1 cellular context compared by ENCODE assay signal in genomic region chr2:177164584-177165052, GRCh38.
TF ChIP-seq lines count a peak whose summit lies in the region.

No MANE protein-coding gene starts in this region.

TF ChIP-seq in HepG2, 621 proteins besides CTCF, POLR2A, EP300 and RAD21 (continued from another document and continues in another):
- TF ChIP-seq, protein P1, sequence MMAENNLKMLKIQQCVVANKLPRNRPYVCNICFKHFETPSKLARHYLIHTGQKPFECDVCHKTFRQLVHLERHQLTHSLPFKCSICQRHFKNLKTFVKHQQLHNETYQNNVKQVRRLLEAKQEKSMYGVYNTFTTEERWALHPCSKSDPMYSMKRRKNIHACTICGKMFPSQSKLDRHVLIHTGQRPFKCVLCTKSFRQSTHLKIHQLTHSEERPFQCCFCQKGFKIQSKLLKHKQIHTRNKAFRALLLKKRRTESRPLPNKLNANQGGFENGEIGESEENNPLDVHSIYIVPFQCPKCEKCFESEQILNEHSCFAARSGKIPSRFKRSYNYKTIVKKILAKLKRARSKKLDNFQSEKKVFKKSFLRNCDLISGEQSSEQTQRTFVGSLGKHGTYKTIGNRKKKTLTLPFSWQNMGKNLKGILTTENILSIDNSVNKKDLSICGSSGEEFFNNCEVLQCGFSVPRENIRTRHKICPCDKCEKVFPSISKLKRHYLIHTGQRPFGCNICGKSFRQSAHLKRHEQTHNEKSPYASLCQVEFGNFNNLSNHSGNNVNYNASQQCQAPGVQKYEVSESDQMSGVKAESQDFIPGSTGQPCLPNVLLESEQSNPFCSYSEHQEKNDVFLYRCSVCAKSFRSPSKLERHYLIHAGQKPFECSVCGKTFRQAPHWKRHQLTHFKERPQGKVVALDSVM (CRISPR knock-in tag; IDR thresholded peaks at IDR 0.05): no peak
- TF ChIP-seq MIER3 (CRISPR knock-in tag; IDR thresholded peaks at IDR 0.05; ENCODE audit: borderline replicate concordance): 0 out of 2 replicates have a peak, but pooled peaks have one; percentile 55
- TF ChIP-seq, protein P2, sequence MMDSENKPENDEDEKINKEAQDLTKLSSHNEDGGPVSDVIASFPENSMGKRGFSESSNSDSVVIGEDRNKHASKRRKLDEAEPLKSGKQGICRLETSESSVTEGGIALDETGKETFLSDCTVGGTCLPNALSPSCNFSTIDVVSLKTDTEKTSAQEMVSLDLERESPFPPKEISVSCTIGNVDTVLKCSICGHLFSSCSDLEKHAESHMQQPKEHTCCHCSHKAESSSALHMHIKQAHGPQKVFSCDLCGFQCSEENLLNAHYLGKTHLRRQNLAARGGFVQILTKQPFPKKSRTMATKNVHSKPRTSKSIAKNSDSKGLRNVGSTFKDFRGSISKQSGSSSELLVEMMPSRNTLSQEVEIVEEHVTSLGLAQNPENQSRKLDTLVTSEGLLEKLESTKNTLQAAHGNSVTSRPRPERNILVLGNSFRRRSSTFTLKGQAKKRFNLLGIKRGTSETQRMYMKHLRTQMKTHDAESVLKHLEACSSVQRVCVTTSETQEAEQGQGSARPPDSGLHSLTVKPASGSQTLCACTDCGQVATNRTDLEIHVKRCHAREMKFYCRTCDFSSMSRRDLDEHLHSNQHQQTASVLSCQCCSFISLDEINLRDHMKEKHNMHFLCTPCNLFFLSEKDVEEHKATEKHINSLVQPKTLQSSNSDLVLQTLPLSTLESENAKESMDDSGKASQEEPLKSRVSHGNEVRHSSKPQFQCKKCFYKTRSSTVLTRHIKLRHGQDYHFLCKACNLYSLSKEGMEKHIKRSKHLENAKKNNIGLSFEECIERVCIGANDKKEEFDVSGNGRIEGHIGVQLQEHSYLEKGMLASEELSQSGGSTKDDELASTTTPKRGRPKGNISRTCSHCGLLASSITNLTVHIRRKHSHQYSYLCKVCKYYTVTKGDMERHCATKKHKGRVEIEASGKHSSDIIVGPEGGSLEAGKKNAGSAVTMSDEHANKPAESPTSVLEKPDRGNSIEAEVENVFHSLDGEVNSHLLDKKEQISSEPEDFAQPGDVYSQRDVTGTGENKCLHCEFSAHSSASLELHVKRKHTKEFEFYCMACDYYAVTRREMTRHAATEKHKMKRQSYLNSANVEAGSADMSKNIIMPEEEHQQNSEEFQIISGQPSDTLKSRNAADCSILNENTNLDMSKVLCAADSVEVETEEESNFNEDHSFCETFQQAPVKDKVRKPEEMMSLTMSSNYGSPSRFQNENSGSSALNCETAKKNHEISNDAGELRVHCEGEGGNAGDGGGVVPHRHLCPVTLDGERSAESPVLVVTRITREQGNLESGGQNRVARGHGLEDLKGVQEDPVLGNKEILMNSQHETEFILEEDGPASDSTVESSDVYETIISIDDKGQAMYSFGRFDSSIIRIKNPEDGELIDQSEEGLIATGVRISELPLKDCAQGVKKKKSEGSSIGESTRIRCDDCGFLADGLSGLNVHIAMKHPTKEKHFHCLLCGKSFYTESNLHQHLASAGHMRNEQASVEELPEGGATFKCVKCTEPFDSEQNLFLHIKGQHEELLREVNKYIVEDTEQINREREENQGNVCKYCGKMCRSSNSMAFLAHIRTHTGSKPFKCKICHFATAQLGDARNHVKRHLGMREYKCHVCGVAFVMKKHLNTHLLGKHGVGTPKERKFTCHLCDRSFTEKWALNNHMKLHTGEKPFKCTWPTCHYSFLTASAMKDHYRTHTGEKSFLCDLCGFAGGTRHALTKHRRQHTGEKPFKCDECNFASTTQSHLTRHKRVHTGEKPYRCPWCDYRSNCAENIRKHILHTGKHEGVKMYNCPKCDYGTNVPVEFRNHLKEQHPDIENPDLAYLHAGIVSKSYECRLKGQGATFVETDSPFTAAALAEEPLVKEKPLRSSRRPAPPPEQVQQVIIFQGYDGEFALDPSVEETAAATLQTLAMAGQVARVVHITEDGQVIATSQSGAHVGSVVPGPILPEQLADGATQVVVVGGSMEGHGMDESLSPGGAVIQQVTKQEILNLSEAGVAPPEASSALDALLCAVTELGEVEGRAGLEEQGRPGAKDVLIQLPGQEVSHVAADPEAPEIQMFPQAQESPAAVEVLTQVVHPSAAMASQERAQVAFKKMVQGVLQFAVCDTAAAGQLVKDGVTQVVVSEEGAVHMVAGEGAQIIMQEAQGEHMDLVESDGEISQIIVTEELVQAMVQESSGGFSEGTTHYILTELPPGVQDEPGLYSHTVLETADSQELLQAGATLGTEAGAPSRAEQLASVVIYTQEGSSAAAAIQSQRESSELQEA (CRISPR knock-in tag; IDR thresholded peaks at IDR 0.05; ENCODE audit: not compliant biosample characterization): no peak
- no peak for TF ChIP-seq RARG (CRISPR knock-in tag; IDR thresholded peaks at IDR 0.05; ENCODE audit: low read depth)
- peak; percentile 71; the same call in 1 of the 2 replicates for TF ChIP-seq MEIS2 (CRISPR knock-in tag; IDR thresholded peaks at IDR 0.05)
- TF ChIP-seq BHLHE40 (IDR thresholded peaks at IDR 0.05; ENCODE audit: low read length): no peak
- TF ChIP-seq CREM (IDR thresholded peaks at IDR 0.05): peak; percentile 58; the same call in 1 of the 2 replicates
- no peak for TF ChIP-seq CREM (CRISPR knock-in tag; IDR thresholded peaks at IDR 0.05)
- peak; percentile 100 for TF ChIP-seq SMC3 (IDR thresholded peaks at IDR 0.05; ENCODE audit: low read length)
- TF ChIP-seq ZSCAN9 (CRISPR knock-in tag; IDR thresholded peaks at IDR 0.05; ENCODE audit: borderline replicate concordance): no peak; the same call in 1 of the 2 replicates
- TF ChIP-seq PHB2 (IDR thresholded peaks at IDR 0.05; ENCODE audit: partially characterized antibody): no peak
- TF ChIP-seq MAF1 (CRISPR knock-in tag; IDR thresholded peaks at IDR 0.05; ENCODE audit: borderline replicate concordance): no peak
- no peak for TF ChIP-seq PCBP1 (IDR thresholded peaks at IDR 0.05; ENCODE audit: borderline replicate concordance, low read depth, low read length)
- TF ChIP-seq ZFP41 (CRISPR knock-in tag; IDR thresholded peaks at IDR 0.05; ENCODE audit: borderline replicate concordance): no peak
- TF ChIP-seq, protein P3, sequence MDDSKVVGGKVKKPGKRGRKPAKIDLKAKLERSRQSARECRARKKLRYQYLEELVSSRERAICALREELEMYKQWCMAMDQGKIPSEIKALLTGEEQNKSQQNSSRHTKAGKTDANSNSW (CRISPR knock-in tag; IDR thresholded peaks at IDR 0.05; ENCODE audit: borderline replicate concordance): no peak
- TF ChIP-seq ZNF180 (CRISPR knock-in tag; IDR thresholded peaks at IDR 0.05; ENCODE audit: borderline replicate concordance, low read depth): no peak
- no peak for TF ChIP-seq GZF1 (CRISPR knock-in tag; IDR thresholded peaks at IDR 0.05)
- no peak for TF ChIP-seq TRIM24 (CRISPR knock-in tag; IDR thresholded peaks at IDR 0.05)
- TF ChIP-seq SIX4 (CRISPR knock-in tag; IDR thresholded peaks at IDR 0.05): no peak
- TF ChIP-seq CEBPB (IDR thresholded peaks at IDR 0.05; ENCODE audit: borderline replicate concordance, low read depth, low read length): peak; percentile 100
- TF ChIP-seq ZNF557 (CRISPR knock-in tag; IDR thresholded peaks at IDR 0.05): 0 out of 2 replicates have a peak, but pooled peaks have one; percentile 71
- peak; percentile 64; the same call in 1 of the 2 replicates for TF ChIP-seq ZNF3 (CRISPR knock-in tag; IDR thresholded peaks at IDR 0.05)
- TF ChIP-seq ZNF660 (CRISPR knock-in tag; IDR thresholded peaks at IDR 0.05; ENCODE audit: borderline replicate concordance, low read depth): no peak
- no peak for TF ChIP-seq HNRNPH1 (optimal IDR thresholded peaks at IDR 0.05; ENCODE audit: low read depth, low read length)
- TF ChIP-seq, protein P4, sequence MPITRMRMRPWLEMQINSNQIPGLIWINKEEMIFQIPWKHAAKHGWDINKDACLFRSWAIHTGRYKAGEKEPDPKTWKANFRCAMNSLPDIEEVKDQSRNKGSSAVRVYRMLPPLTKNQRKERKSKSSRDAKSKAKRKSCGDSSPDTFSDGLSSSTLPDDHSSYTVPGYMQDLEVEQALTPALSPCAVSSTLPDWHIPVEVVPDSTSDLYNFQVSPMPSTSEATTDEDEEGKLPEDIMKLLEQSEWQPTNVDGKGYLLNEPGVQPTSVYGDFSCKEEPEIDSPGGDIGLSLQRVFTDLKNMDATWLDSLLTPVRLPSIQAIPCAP (CRISPR knock-in tag; IDR thresholded peaks at IDR 0.05; ENCODE audit: low read depth): no peak
- TF ChIP-seq KMT2A (CRISPR knock-in tag; IDR thresholded peaks at IDR 0.05): peak; percentile 94
- peak; percentile 65; the same call in 1 of the 2 replicates for TF ChIP-seq ZNF263 (CRISPR knock-in tag; IDR thresholded peaks at IDR 0.05)
- no peak for TF ChIP-seq ZEB1 (IDR thresholded peaks at IDR 0.05; ENCODE audit: insufficient replicate concordance, low read depth)
- peak; percentile 35 for TF ChIP-seq HNF4A (CRISPR knock-in tag; IDR thresholded peaks at IDR 0.05)
- TF ChIP-seq, protein P5, sequence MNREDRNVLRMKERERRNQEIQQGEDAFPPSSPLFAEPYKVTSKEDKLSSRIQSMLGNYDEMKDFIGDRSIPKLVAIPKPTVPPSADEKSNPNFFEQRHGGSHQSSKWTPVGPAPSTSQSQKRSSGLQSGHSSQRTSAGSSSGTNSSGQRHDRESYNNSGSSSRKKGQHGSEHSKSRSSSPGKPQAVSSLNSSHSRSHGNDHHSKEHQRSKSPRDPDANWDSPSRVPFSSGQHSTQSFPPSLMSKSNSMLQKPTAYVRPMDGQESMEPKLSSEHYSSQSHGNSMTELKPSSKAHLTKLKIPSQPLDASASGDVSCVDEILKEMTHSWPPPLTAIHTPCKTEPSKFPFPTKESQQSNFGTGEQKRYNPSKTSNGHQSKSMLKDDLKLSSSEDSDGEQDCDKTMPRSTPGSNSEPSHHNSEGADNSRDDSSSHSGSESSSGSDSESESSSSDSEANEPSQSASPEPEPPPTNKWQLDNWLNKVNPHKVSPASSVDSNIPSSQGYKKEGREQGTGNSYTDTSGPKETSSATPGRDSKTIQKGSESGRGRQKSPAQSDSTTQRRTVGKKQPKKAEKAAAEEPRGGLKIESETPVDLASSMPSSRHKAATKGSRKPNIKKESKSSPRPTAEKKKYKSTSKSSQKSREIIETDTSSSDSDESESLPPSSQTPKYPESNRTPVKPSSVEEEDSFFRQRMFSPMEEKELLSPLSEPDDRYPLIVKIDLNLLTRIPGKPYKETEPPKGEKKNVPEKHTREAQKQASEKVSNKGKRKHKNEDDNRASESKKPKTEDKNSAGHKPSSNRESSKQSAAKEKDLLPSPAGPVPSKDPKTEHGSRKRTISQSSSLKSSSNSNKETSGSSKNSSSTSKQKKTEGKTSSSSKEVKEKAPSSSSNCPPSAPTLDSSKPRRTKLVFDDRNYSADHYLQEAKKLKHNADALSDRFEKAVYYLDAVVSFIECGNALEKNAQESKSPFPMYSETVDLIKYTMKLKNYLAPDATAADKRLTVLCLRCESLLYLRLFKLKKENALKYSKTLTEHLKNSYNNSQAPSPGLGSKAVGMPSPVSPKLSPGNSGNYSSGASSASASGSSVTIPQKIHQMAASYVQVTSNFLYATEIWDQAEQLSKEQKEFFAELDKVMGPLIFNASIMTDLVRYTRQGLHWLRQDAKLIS (CRISPR knock-in tag; IDR thresholded peaks at IDR 0.05): no peak
- TF ChIP-seq ZNF556 (CRISPR knock-in tag; IDR thresholded peaks at IDR 0.05; ENCODE audit: borderline replicate concordance): peak; percentile 84; the same call in 1 of the 2 replicates
- TF ChIP-seq, protein P6, sequence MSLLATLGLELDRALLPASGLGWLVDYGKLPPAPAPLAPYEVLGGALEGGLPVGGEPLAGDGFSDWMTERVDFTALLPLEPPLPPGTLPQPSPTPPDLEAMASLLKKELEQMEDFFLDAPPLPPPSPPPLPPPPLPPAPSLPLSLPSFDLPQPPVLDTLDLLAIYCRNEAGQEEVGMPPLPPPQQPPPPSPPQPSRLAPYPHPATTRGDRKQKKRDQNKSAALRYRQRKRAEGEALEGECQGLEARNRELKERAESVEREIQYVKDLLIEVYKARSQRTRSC (CRISPR knock-in tag; IDR thresholded peaks at IDR 0.05; ENCODE audit: low read depth): 0 out of 2 replicates have a peak, but pooled peaks have one; percentile 86
- TF ChIP-seq TCF12 (IDR thresholded peaks at IDR 0.05): no peak
- no peak for TF ChIP-seq TCF12 (CRISPR knock-in tag; IDR thresholded peaks at IDR 0.05)
- TF ChIP-seq KAT2B (IDR thresholded peaks at IDR 0.05; ENCODE audit: borderline replicate concordance, low read depth, low read length): no peak
- peak; percentile 45; the same call in 1 of the 2 replicates for TF ChIP-seq ZNF558 (CRISPR knock-in tag; IDR thresholded peaks at IDR 0.05; ENCODE audit: borderline replicate concordance)
- no peak for TF ChIP-seq ZNF101 (CRISPR knock-in tag; IDR thresholded peaks at IDR 0.05; ENCODE audit: borderline replicate concordance, low read depth)
- TF ChIP-seq MEIS1 (CRISPR knock-in tag; IDR thresholded peaks at IDR 0.05; ENCODE audit: borderline replicate concordance): no peak; the same call in 1 of the 2 replicates
- TF ChIP-seq IRX3 (CRISPR knock-in tag; IDR thresholded peaks at IDR 0.05; ENCODE audit: borderline replicate concordance, low read depth): no peak
- no peak for TF ChIP-seq GPBP1L1 (CRISPR knock-in tag; IDR thresholded peaks at IDR 0.05)
- peak; percentile 42; the same call in 1 of the 2 replicates for TF ChIP-seq ZFX (CRISPR knock-in tag; IDR thresholded peaks at IDR 0.05; ENCODE audit: low read depth)
- no peak for TF ChIP-seq ZNF567 (CRISPR knock-in tag; IDR thresholded peaks at IDR 0.05; ENCODE audit: borderline replicate concordance)
- TF ChIP-seq, protein P7, sequence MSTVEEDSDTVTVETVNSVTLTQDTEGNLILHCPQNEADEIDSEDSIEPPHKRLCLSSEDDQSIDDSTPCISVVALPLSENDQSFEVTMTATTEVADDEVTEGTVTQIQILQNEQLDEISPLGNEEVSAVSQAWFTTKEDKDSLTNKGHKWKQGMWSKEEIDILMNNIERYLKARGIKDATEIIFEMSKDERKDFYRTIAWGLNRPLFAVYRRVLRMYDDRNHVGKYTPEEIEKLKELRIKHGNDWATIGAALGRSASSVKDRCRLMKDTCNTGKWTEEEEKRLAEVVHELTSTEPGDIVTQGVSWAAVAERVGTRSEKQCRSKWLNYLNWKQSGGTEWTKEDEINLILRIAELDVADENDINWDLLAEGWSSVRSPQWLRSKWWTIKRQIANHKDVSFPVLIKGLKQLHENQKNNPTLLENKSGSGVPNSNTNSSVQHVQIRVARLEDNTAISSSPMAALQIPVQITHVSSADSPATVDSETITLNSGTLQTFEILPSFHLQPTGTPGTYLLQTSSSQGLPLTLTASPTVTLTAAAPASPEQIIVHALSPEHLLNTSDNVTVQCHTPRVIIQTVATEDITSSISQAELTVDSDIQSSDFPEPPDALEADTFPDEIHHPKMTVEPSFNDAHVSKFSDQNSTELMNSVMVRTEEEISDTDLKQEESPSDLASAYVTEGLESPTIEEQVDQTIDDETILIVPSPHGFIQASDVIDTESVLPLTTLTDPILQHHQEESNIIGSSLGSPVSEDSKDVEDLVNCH (CRISPR knock-in tag; IDR thresholded peaks at IDR 0.05): 0 out of 2 replicates have a peak, but pooled peaks have one; percentile 30
- TF ChIP-seq NCOR1 (IDR thresholded peaks at IDR 0.05; ENCODE audit: borderline replicate concordance, low read length): peak; percentile 26; the same call in 1 of the 2 replicates
